ENCODE assay signal across 17 cellular contexts in genomic region chrX:109879991-109880390, GRCh38.
A peak's percentile ranks its signal among the peaks of the same experiment; 100 is the strongest.
DNase-seq lines count a peak whose midpoint lies in the region; ATAC-seq, FAIRE-seq and TF ChIP-seq lines count a peak whose summit lies in the region.
"Had no signal": no experiment of that assay in that cellular context is flagged by ENCODE, and none has a peak within 500 bp of the region (broad histone marks: within the 10 kb centered on the region; RNA-seq: fewer than 3 reads in every experiment).

No MANE protein-coding gene starts in this region.

- TF ChIP-seq EP300 in HepG2 (IDR thresholded peaks at IDR 0.05; ENCODE audit: low read depth in 2 of 2, low read length in 2 of 2) (no peak), HepG2 (CRISPR knock-in tag; IDR thresholded peaks at IDR 0.05; ENCODE audit: borderline replicate concordance) (no peak), stomach (IDR thresholded peaks at IDR 0.05) (no peak)

- H3K79me2 ChIP-seq in HepG2 (ENCODE audit: insufficient read depth, low read length) (no peaks in the 10 kb centered on the region), osteoblast (ENCODE audit: insufficient read depth, low read length) (no peaks in the 10 kb centered on the region)

- H3K4me1 Mint-ChIP-seq in CD14-positive monocyte = peaks cover 36% of the 10 kb centered on the region
- peaks cover 42% of the 10 kb centered on the region for H3K4me1 Mint-ChIP-seq in dendritic cell treated with granulocyte-macrophage colony-stimulating factor and Interleukin-4, amounts not matched to agents 40 ng/mL and 50 ng/mL, for 4 days (ENCODE audit: low read depth)
- H3K4me1 Mint-ChIP-seq: H9 had no signal

- no peaks in the 10 kb centered on the region for H4K20me1 ChIP-seq in HepG2 (ENCODE audit: insufficient read depth, low read length)
- H4K20me1 ChIP-seq in osteoblast (ENCODE audit: insufficient read depth, low read length) = no peaks in the 10 kb centered on the region
- H4K20me1 ChIP-seq: BLaER1 had no signal

- in situ Hi-C loops in HepG2 (cut with HindIII; ENCODE audit: extremely low pct_ligation_motif_present, low pct_unique_long_range_greater_than_20kb) = loop anchor here (10.0 kb wide), 1 partner anchor 145 kb away; the partner anchor contains the start of gene ACSL4

- TF ChIP-seq CTCF in CD14-positive monocyte (IDR thresholded peaks at IDR 0.05) (no peak), HepG2 (CRISPR knock-in tag; IDR thresholded peaks at IDR 0.05) (no peak), osteoblast (IDR thresholded peaks at IDR 0.05; ENCODE audit: extremely low read depth, low read depth, low read length) (no peak), BE2C (IDR thresholded peaks at IDR 0.05; ENCODE audit: low read depth, low read length) (no peak), stomach (IDR thresholded peaks at IDR 0.05) (no peak)

- H3K27me3 ChIP-seq in HepG2 (ENCODE audit: control insufficient read depth in 1 of 2, insufficient read depth in 2 of 2, low read length in 2 of 2) (no peaks in the 10 kb centered on the region), osteoblast (ENCODE audit: insufficient read depth, low read length) (peaks cover 7% of the 10 kb centered on the region), BE2C (no peaks in the 10 kb centered on the region), stomach (no peaks in the 10 kb centered on the region)

- no peaks in the 10 kb centered on the region for H3K36me3 ChIP-seq in HepG2 (replicated peaks in 1 of 2; ENCODE audit: control insufficient read depth in 1 of 2, insufficient read depth in 2 of 2, low read length in 2 of 2)
- no peaks in the 10 kb centered on the region for H3K36me3 ChIP-seq in osteoblast (ENCODE audit: insufficient read depth, low read length)
- no peaks in the 10 kb centered on the region for H3K36me3 ChIP-seq in BE2C
- no peaks in the 10 kb centered on the region for H3K36me3 ChIP-seq in stomach
- H3K36me3 ChIP-seq: BLaER1 had no signal

- no peak for TF ChIP-seq RAD21 in HepG2 (CRISPR knock-in tag; IDR thresholded peaks at IDR 0.05)

- peaks cover 0 to 4% (median 1%) of the 10 kb centered on the region in 7 donors for H3K9me3 Mint-ChIP-seq in CD14-positive monocyte
- H3K9me3 Mint-ChIP-seq in dendritic cell treated with granulocyte-macrophage colony-stimulating factor and Interleukin-4, amounts not matched to agents 40 ng/mL and 50 ng/mL, for 4 days = no peaks in the 10 kb centered on the region
- H3K9me3 Mint-ChIP-seq: CD8-positive, alpha-beta T cell; H9 had no signal

- H3K27ac ChIP-seq in HepG2 (ENCODE audit: extremely low read length, insufficient read depth, low read length) (peak overlapping the region; percentile 55), osteoblast (ENCODE audit: low read depth, low read length) (no peak overlapping the region), stomach (no peak overlapping the region)
- H3K27ac ChIP-seq: 22Rv1, A549, BLaER1 had no signal

- TF ChIP-seq POLR2A in HepG2 (IDR thresholded peaks at IDR 0.05; ENCODE audit: insufficient read depth in 1 of 2, low read depth in 2 of 2, low read length in 2 of 2) = no peak
- no peak for TF ChIP-seq POLR2A in stomach (IDR thresholded peaks at IDR 0.05)

- peak overlapping the region; percentile 53 to 95 (median 90) for H3K27ac Mint-ChIP-seq in CD14-positive monocyte
- peak overlapping the region; percentile 20 for H3K27ac Mint-ChIP-seq in dendritic cell treated with granulocyte-macrophage colony-stimulating factor and Interleukin-4, amounts not matched to agents 40 ng/mL and 50 ng/mL, for 4 days
- H3K27ac Mint-ChIP-seq: CD8-positive, alpha-beta T cell; H9 had no signal

- 5% methylated on average over 2 of the region's 2 CpGs for WGBS in HepG2 (ENCODE audit: low lambda C conversion rate)
- 36 to 70% (median 39%) methylated on average over 2 of the region's 2 CpGs for WGBS in stomach, 5 donors

- DNase-seq in CD14-positive monocyte (ENCODE audit: low spot score) (no peak), HepG2 (ENCODE audit: low spot score) (no peak), osteoblast (ENCODE audit: insufficient read length, low spot score, missing footprints) (peak; percentile 84), BE2C (no peak), stomach (no peak)
- no peak for DNase-seq in activated CD4-positive, alpha-beta T cell treated with anti-CD3 and anti-CD28 coated beads, Interleukin-2, amount 50 U/mL, for 48 hours
- DNase-seq: CD8-positive, alpha-beta T cell; COR-L47; GOT3; H9 had no signal

- peaks cover 0 to 13% (median 0%) of the 10 kb centered on the region in 3 donors for H3K27me3 Mint-ChIP-seq in CD14-positive monocyte (ENCODE audit: low read depth in 3 of 3)
- no peaks in the 10 kb centered on the region for H3K27me3 Mint-ChIP-seq in dendritic cell treated with granulocyte-macrophage colony-stimulating factor and Interleukin-4, amounts not matched to agents 40 ng/mL and 50 ng/mL, for 4 days

- peak overlapping the region; percentile 62 for H3K4me2 ChIP-seq in HepG2 (ENCODE audit: low read depth, low read length)
- H3K4me2 ChIP-seq in osteoblast (ENCODE audit: insufficient read depth, low read length) = no peak overlapping the region
- H3K4me2 ChIP-seq: A549, BLaER1 had no signal

- no peak overlapping the region; a peak in 1 of 6 replicates for H3K4me3 ChIP-seq in HepG2 (replicated peaks in 1 of 3; ENCODE audit: insufficient read depth in 1 of 3, low read depth in 2 of 3, low read length in 3 of 3)
- H3K4me3 ChIP-seq in osteoblast (ENCODE audit: insufficient read depth, low read length) = no peak overlapping the region
- H3K4me3 ChIP-seq in BE2C (ENCODE audit: low read depth, low read length) = no peak overlapping the region
- no peak overlapping the region for H3K4me3 ChIP-seq in stomach
- H3K4me3 ChIP-seq: A549, BLaER1 had no signal

- intact Hi-C loops in CD14-positive monocyte (cut with micrococcal nuclease) (loop anchor here (10.0 kb wide), 2 partner anchors 165 to 175 kb away; no protein-coding TSS in a partner anchor), HepG2 (cut with micrococcal nuclease; ENCODE audit: unreplicated experiment) (no loop called here), stomach (cut with DNase I; ENCODE audit: low total_unique reads) (no loop called here)
- intact Hi-C loops in dendritic cell treated with granulocyte-macrophage colony-stimulating factor and Interleukin-4, amounts not matched to agents 40 ng/mL and 50 ng/mL, for 4 days (cut with micrococcal nuclease) = no loop called here

- H3K4me3 Mint-ChIP-seq in CD14-positive monocyte = no peak overlapping the region
- no peak overlapping the region for H3K4me3 Mint-ChIP-seq in dendritic cell treated with granulocyte-macrophage colony-stimulating factor and Interleukin-4, amounts not matched to agents 40 ng/mL and 50 ng/mL, for 4 days
- H3K4me3 Mint-ChIP-seq: CD8-positive, alpha-beta T cell; H9 had no signal

- no peaks in the 10 kb centered on the region for H3K9me3 ChIP-seq in HepG2 (ENCODE audit: low read length)
- H3K9me3 ChIP-seq in osteoblast (ENCODE audit: low read depth, low read length) = no peaks in the 10 kb centered on the region
- no peaks in the 10 kb centered on the region for H3K9me3 ChIP-seq in BE2C
- H3K9me3 ChIP-seq in stomach = peaks cover 0 to 4% (median 0%) of the 10 kb centered on the region in 4 donors
- H3K9me3 ChIP-seq: A549 had no signal

- CTCF ChIA-PET in HepG2 (lab: Yijun Ruan, JAX; ENCODE audit: low intra/inter-chr PET ratio, low total read pairs) = no interaction called here

- FAIRE-seq in HepG2 (lab: Jason Lieb, UNC) = no peak
- FAIRE-seq: A549, D721Med, G401.6 had no signal

- H3K36me3 Mint-ChIP-seq in CD14-positive monocyte = no peaks in the 10 kb centered on the region
- no peaks in the 10 kb centered on the region for H3K36me3 Mint-ChIP-seq in dendritic cell treated with granulocyte-macrophage colony-stimulating factor and Interleukin-4, amounts not matched to agents 40 ng/mL and 50 ng/mL, for 4 days (ENCODE audit: low read depth)
- H3K36me3 Mint-ChIP-seq: CD8-positive, alpha-beta T cell had no signal

- ATAC-seq in HepG2 (peak; percentile 75), GM19035 (IDR thresholded peaks at IDR 0.05; ENCODE audit: unreplicated experiment) (no peak)
- ATAC-seq: A549; CD8-positive, alpha-beta T cell had no signal

- H3K9ac ChIP-seq in HepG2 (ENCODE audit: insufficient read depth, low read depth, low read length) = no peak overlapping the region
- H3K9ac ChIP-seq: BLaER1 had no signal

- POLR2A ChIA-PET in HepG2 (lab: Yijun Ruan, JAX) = interaction anchor here (1.3 to 2.0 kb wide), 4 partner anchors 8 to 49 kb away, joined by 4 to 11 read pairs (median 4); no protein-coding TSS in a partner anchor

- H3K4me1 ChIP-seq in HepG2 (ENCODE audit: insufficient read depth, low read length) (peaks cover 59% of the 10 kb centered on the region), osteoblast (ENCODE audit: insufficient read depth, low read length) (peaks cover 7% of the 10 kb centered on the region), BE2C (no peaks in the 10 kb centered on the region), stomach (no peaks in the 10 kb centered on the region)
- H3K4me1 ChIP-seq: BLaER1 had no signal

- BruUV-seq in HepG2 (replicated peaks; lab: Mats Ljungman, UMichigan) = no TSS peak

- H2AFZ ChIP-seq in HepG2 (ENCODE audit: low read length) = no peak overlapping the region
- no peak overlapping the region for H2AFZ ChIP-seq in osteoblast (ENCODE audit: low read length)

TF ChIP-seq in HepG2, 621 proteins besides CTCF, POLR2A, EP300 and RAD21 (continues in another document):
- no peak for TF ChIP-seq ZBTB46 (CRISPR knock-in tag; IDR thresholded peaks at IDR 0.05; ENCODE audit: borderline replicate concordance)
- no peak for TF ChIP-seq SMARCC2 (IDR thresholded peaks at IDR 0.05)
- no peak for TF ChIP-seq BHLHE40 (IDR thresholded peaks at IDR 0.05; ENCODE audit: low read length)
- TF ChIP-seq KDM1A (CRISPR knock-in tag; IDR thresholded peaks at IDR 0.05) = no peak

Comparison
In these comparisons a context has a peak if more than half of its experiments do, and no peak if none do; other contexts are left out.
1. intact Hi-C loops: an anchor here in CD14-positive monocyte (10.0 kb wide); none called in dendritic cell treated with granulocyte-macrophage colony-stimulating factor and Interleukin-4, amounts not matched to agents 40 ng/mL and 50 ng/mL, for 4 days, HepG2 and stomach.